In the genomic region with DNA sequence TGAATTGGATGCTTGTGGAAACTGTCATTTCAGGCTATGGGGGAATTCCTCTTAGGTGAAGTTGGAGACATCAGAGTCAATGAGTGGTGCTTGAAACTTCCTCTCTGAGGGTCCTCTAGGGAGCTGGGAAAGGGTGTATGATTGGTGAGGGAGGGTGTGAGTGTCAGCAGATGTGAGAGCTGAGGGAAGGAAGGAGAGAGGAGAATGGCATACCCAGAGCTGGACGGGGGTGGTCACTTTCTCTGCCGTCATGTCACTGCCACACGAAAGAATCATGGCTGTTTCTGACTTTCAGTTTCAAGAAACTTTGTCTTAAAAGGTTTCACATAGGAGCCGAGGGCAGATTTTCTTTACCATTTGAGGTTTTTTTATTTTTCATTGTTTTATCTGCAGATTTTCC, we compare ENCODE assay signal across 15 cellular contexts. TPM values are rescaled to one million over a fixed set of nuclear protein-coding genes. Genes with fewer than 3 reads are reported as not detected.
DNase-seq lines count a peak whose midpoint lies in the region; ATAC-seq, FAIRE-seq and TF ChIP-seq lines count a peak whose summit lies in the region.
"Had no signal": no experiment of that assay in that cellular context is flagged by ENCODE, and none has a peak within 500 bp of the region (broad histone marks: within the 10 kb centered on the region; RNA-seq: fewer than 3 reads in every experiment).

No MANE protein-coding gene starts in this region.

- H3K9me3 Mint-ChIP-seq in activated naive CD4-positive, alpha-beta T cell treated with anti-CD3 and anti-CD28 coated beads, Interleukin-2, amount 10 ng/mL, durations not matched to agents 7 days and 5 days = no peaks in the 10 kb centered on the region
- no peaks in the 10 kb centered on the region for H3K9me3 Mint-ChIP-seq in T-helper 1 cell treated with Interleukin-12 subunit alpha and Interleukin-12 subunit beta and Interleukin-4 antibody, amounts not matched to agents 30 μg/mL and 1 μg/mL, for 36 hours
- H3K9me3 Mint-ChIP-seq in stimulated activated effector memory CD8-positive, alpha-beta T cell treated with anti-CD3 and anti-CD28 coated beads, Interleukin-12 subunit alpha, Interleukin-12 subunit beta, amount 100 ng/mL, for 72 hours = no peaks in the 10 kb centered on the region

- H3K9me3 ChIP-seq in pancreas = no peaks in the 10 kb centered on the region
- H3K9me3 ChIP-seq: body of pancreas, HAP-1, lower lobe of right lung had no signal

- no peak for DNase-seq in activated naive CD4-positive, alpha-beta T cell treated with anti-CD3 and anti-CD28 coated beads, Interleukin-2, amount 10 ng/mL, durations not matched to agents 7 days and 5 days
- no peak for DNase-seq in activated naive CD4-positive, alpha-beta T cell treated with anti-CD3 and anti-CD28 coated beads, Interleukin-2, amount 50 U/mL, for 16 hours
- no peak for DNase-seq in stimulated activated effector memory CD8-positive, alpha-beta T cell treated with anti-CD3 and anti-CD28 coated beads, Interleukin-12 subunit alpha, Interleukin-12 subunit beta, amount 100 ng/mL, for 72 hours (ENCODE audit: low spot score in 2 of 2)
- DNase-seq in pancreas (no peak), putamen (ENCODE audit: low spot score) (no peak), left colon (no peak)
- DNase-seq: ACHN, body of pancreas, DMS79 treated with DMSO at 0.1 percent for 48 hours, lower lobe of right lung, NCI-H446, RPMI8226 had no signal

- no peaks in the 10 kb centered on the region for H3K4me1 ChIP-seq in pancreas
- H3K4me1 ChIP-seq: body of pancreas, HAP-1, lower lobe of right lung had no signal

- H3K4me3 Mint-ChIP-seq in activated naive CD4-positive, alpha-beta T cell treated with anti-CD3 and anti-CD28 coated beads, Interleukin-2, amount 10 ng/mL, durations not matched to agents 7 days and 5 days = peak overlapping the region; percentile 5
- H3K4me3 Mint-ChIP-seq in T-helper 1 cell treated with Interleukin-12 subunit alpha and Interleukin-12 subunit beta and Interleukin-4 antibody, amounts not matched to agents 30 μg/mL and 1 μg/mL, for 36 hours = peak overlapping the region; percentile 55
- peak overlapping the region; percentile 46 for H3K4me3 Mint-ChIP-seq in stimulated activated effector memory CD8-positive, alpha-beta T cell treated with anti-CD3 and anti-CD28 coated beads, Interleukin-12 subunit alpha, Interleukin-12 subunit beta, amount 100 ng/mL, for 72 hours

- no peaks in the 10 kb centered on the region for H3K27me3 Mint-ChIP-seq in activated naive CD4-positive, alpha-beta T cell treated with anti-CD3 and anti-CD28 coated beads, Interleukin-2, amount 10 ng/mL, durations not matched to agents 7 days and 5 days
- H3K27me3 Mint-ChIP-seq in T-helper 1 cell treated with Interleukin-12 subunit alpha and Interleukin-12 subunit beta and Interleukin-4 antibody, amounts not matched to agents 30 μg/mL and 1 μg/mL, for 36 hours (ENCODE audit: low read depth) = no peaks in the 10 kb centered on the region

- peaks cover 8% of the 10 kb centered on the region for H3K36me3 Mint-ChIP-seq in activated naive CD4-positive, alpha-beta T cell treated with anti-CD3 and anti-CD28 coated beads, Interleukin-2, amount 10 ng/mL, durations not matched to agents 7 days and 5 days
- H3K36me3 Mint-ChIP-seq in T-helper 1 cell treated with Interleukin-12 subunit alpha and Interleukin-12 subunit beta and Interleukin-4 antibody, amounts not matched to agents 30 μg/mL and 1 μg/mL, for 36 hours (ENCODE audit: low read depth) = peaks cover 14% of the 10 kb centered on the region
- H3K36me3 Mint-ChIP-seq in stimulated activated effector memory CD8-positive, alpha-beta T cell treated with anti-CD3 and anti-CD28 coated beads, Interleukin-12 subunit alpha, Interleukin-12 subunit beta, amount 100 ng/mL, for 72 hours = peaks cover 9% of the 10 kb centered on the region

- peak overlapping the region; percentile 66 for H3K27ac Mint-ChIP-seq in activated naive CD4-positive, alpha-beta T cell treated with anti-CD3 and anti-CD28 coated beads, Interleukin-2, amount 10 ng/mL, durations not matched to agents 7 days and 5 days
- peak overlapping the region; percentile 61 for H3K27ac Mint-ChIP-seq in T-helper 1 cell treated with Interleukin-12 subunit alpha and Interleukin-12 subunit beta and Interleukin-4 antibody, amounts not matched to agents 30 μg/mL and 1 μg/mL, for 36 hours
- H3K27ac Mint-ChIP-seq in stimulated activated effector memory CD8-positive, alpha-beta T cell treated with anti-CD3 and anti-CD28 coated beads, Interleukin-12 subunit alpha, Interleukin-12 subunit beta, amount 100 ng/mL, for 72 hours = peak overlapping the region; percentile 46

- no peak for TF ChIP-seq CTCF in pancreas (IDR thresholded peaks at IDR 0.05)

- H3K4me1 Mint-ChIP-seq in activated naive CD4-positive, alpha-beta T cell treated with anti-CD3 and anti-CD28 coated beads, Interleukin-2, amount 10 ng/mL, durations not matched to agents 7 days and 5 days = peaks cover 13% of the 10 kb centered on the region
- peaks cover 13% of the 10 kb centered on the region for H3K4me1 Mint-ChIP-seq in T-helper 1 cell treated with Interleukin-12 subunit alpha and Interleukin-12 subunit beta and Interleukin-4 antibody, amounts not matched to agents 30 μg/mL and 1 μg/mL, for 36 hours (ENCODE audit: low read depth)
- H3K4me1 Mint-ChIP-seq in stimulated activated effector memory CD8-positive, alpha-beta T cell treated with anti-CD3 and anti-CD28 coated beads, Interleukin-12 subunit alpha, Interleukin-12 subunit beta, amount 100 ng/mL, for 72 hours = peaks cover 27% of the 10 kb centered on the region

- H3K27ac ChIP-seq in pancreas = no peak overlapping the region
- H3K27ac ChIP-seq: body of pancreas, lower lobe of right lung had no signal

- H3K36me3 ChIP-seq in pancreas = peaks cover 0 to 8% (median 0%) of the 10 kb centered on the region in 3 donors

- peak; percentile 38 for ATAC-seq in GM21825 (IDR thresholded peaks at IDR 0.05; ENCODE audit: unreplicated experiment)
- peak; percentile 20 for ATAC-seq in stimulated activated effector memory CD8-positive, alpha-beta T cell treated with anti-CD3 and anti-CD28 coated beads, Interleukin-12 subunit alpha, Interleukin-12 subunit beta, amount 100 ng/mL, for 72 hours
- no peak for ATAC-seq in pancreas
- no peak for ATAC-seq in left colon
- ATAC-seq: body of pancreas, lower lobe of right lung had no signal

- intact Hi-C loops in pancreas (cut with DNase I) (no loop called here), left colon (cut with DNase I, micrococcal nuclease) (no loop called here)

- WGBS in pancreas, 2 donors = 86 to 89% methylated on average over 4 of the region's 4 CpGs

- no peak overlapping the region for H3K4me3 ChIP-seq in pancreas
- H3K4me3 ChIP-seq: body of pancreas, HAP-1, lower lobe of right lung had no signal

- CTCF ChIA-PET in activated naive CD4-positive, alpha-beta T cell treated with anti-CD3 and anti-CD28 coated beads, Interleukin-2, amount 10 ng/mL, durations not matched to agents 7 days and 5 days (lab: Charles Lee) = no interaction called here

- FAIRE-seq in pancreas (lab: Jason Lieb, UNC) = no peak

- H3K27me3 ChIP-seq in pancreas = no peaks in the 10 kb centered on the region
- H3K27me3 ChIP-seq: body of pancreas had no signal

RNA-seq across cellular contexts. Expression of a gene that starts 50.3 kb away (rescaled TPM):
- total RNA-seq in pancreas = 10 to 100 TPM; 22.6 to 34.1 (median 28.2) TPM
- 10 to 100 TPM; 13.8 to 24.4 TPM for polyA plus RNA-seq in pancreas
- 10 to 100 TPM; 73.7 to 75.7 TPM for total RNA-seq in left colon

RNA-seq across cellular contexts. Expression of a gene that starts 58.8 kb away (rescaled TPM):
- 10 to 100 TPM in 1 of 6 donors, 1 to 10 TPM in 5; 5.4 to 11.9 (median 7.0) TPM for total RNA-seq in pancreas
- 1 to 10 TPM; 2.6 to 4.2 TPM for polyA plus RNA-seq in pancreas
- total RNA-seq in left colon = 10 to 100 TPM; 33.7 to 38.3 TPM

RNA-seq across cellular contexts. Expression of a gene that starts 59.1 kb away (rescaled TPM):
- 1 to 10 TPM; 3.8 to 7.4 (median 6.2) TPM for total RNA-seq in pancreas
- 10 to 100 TPM in 1 of 2 donors, 1 to 10 TPM in 1; 7.1 to 10.8 TPM for polyA plus RNA-seq in pancreas
- 10 to 100 TPM; 53.4 to 60.0 TPM for total RNA-seq in left colon

Comparison
In these comparisons a context has a peak if more than half of its experiments do, and no peak if none do; other contexts are left out.
1. H3K4me3 Mint-ChIP-seq: peak in every context shown above with its lines; median percentile 55 in T-helper 1 cell treated with Interleukin-12 subunit alpha and Interleukin-12 subunit beta and Interleukin-4 antibody, amounts not matched to agents 30 μg/mL and 1 μg/mL, for 36 hours; 46 in stimulated activated effector memory CD8-positive, alpha-beta T cell treated with anti-CD3 and anti-CD28 coated beads, Interleukin-12 subunit alpha, Interleukin-12 subunit beta, amount 100 ng/mL, for 72 hours; 5 in activated naive CD4-positive, alpha-beta T cell treated with anti-CD3 and anti-CD28 coated beads, Interleukin-2, amount 10 ng/mL, durations not matched to agents 7 days and 5 days.
2. ATAC-seq: peak in GM21825 (single experiment) and stimulated activated effector memory CD8-positive, alpha-beta T cell treated with anti-CD3 and anti-CD28 coated beads, Interleukin-12 subunit alpha, Interleukin-12 subunit beta, amount 100 ng/mL, for 72 hours (single experiment); none in pancreas (0 of 4) and left colon (single experiment).
3. RNA of a gene that starts 59.1 kb away (total RNA-seq): 53.4 to 60.0 TPM in left colon; 3.8 to 7.4 TPM in pancreas; every median in the first group is over 4 times any median in the second.
4. Peak in every context shown above with its lines, with median percentiles within 50 percentile points of each other: H3K27ac Mint-ChIP-seq.